27 cellular contexts compared by ENCODE assay signal in the genomic region with DNA sequence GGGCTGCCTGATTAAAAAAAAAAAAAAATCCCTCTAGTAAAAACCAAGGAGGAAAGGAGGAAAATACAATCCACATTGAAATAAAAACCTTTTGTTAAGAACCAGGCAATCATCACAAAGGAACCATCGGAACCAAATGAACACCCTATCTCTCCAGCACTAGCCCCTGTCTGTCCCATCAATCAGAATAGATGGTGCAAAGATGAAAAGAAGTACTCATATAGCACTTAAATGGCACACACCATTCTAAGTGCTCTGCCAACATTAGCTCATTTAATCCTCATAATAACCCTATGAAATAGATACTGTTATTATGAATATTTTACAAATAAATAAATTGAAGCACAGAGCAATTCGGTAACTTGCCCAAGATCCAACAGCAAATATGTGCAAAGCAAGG. TPM values are rescaled to one million over a fixed set of nuclear protein-coding genes. Genes with fewer than 3 reads are reported as not detected.
"Had no signal": no experiment of that assay in that cellular context is flagged by ENCODE, and none has a peak within 500 bp of the region (broad histone marks: within the 10 kb centered on the region; RNA-seq: fewer than 3 reads in every experiment).

No MANE protein-coding gene starts in this region.

- H3K27ac Mint-ChIP-seq: activated B cell treated with CpG ODN at 0.5 μM for 24 hours; activated CD4-positive, alpha-beta T cell treated with anti-CD3 and anti-CD28 coated beads, Interleukin-2, amount 10 ng/mL, durations not matched to agents 24 days and 14 days; activated CD8-positive, alpha-beta memory T cell treated with anti-CD3 and anti-CD28 coated beads, Interleukin-2, amount 10 ng/mL, durations not matched to agents 7 days and 5 days; activated naive CD4-positive, alpha-beta T cell treated with anti-CD3 and anti-CD28 coated beads, Interleukin-2, amount 50 U/mL, for 72 hours; activated naive CD8-positive, alpha-beta T cell treated with anti-CD3 and anti-CD28 coated beads, Interleukin-2, amount 50 U/mL, for 24 hours; activated T-cell treated with anti-CD3 and anti-CD28 coated beads, Interleukin-2, amount 50 U/mL, for 24 hours; T-cell had no signal

- H3K36me3 Mint-ChIP-seq: activated CD8-positive, alpha-beta memory T cell treated with anti-CD3 and anti-CD28 coated beads, Interleukin-2, amount 10 ng/mL, durations not matched to agents 7 days and 5 days; activated naive CD4-positive, alpha-beta T cell treated with anti-CD3 and anti-CD28 coated beads, Interleukin-2, amount 50 U/mL, for 72 hours; T-cell had no signal

- H3K4me1 Mint-ChIP-seq: activated B cell treated with CpG ODN at 0.5 μM for 24 hours; activated CD4-positive, alpha-beta T cell treated with anti-CD3 and anti-CD28 coated beads, Interleukin-2, amount 10 ng/mL, durations not matched to agents 24 days and 14 days; activated CD8-positive, alpha-beta memory T cell treated with anti-CD3 and anti-CD28 coated beads, Interleukin-2, amount 10 ng/mL, durations not matched to agents 7 days and 5 days; activated naive CD8-positive, alpha-beta T cell treated with anti-CD3 and anti-CD28 coated beads, Interleukin-2, amount 50 U/mL, for 24 hours; T-cell had no signal

- H3K4me3 Mint-ChIP-seq: activated B cell treated with CpG ODN at 0.5 μM for 24 hours; activated CD4-positive, alpha-beta T cell treated with anti-CD3 and anti-CD28 coated beads, Interleukin-2, amount 10 ng/mL, durations not matched to agents 24 days and 14 days; activated CD8-positive, alpha-beta memory T cell treated with anti-CD3 and anti-CD28 coated beads, Interleukin-2, amount 10 ng/mL, durations not matched to agents 7 days and 5 days; activated naive CD8-positive, alpha-beta T cell treated with anti-CD3 and anti-CD28 coated beads, Interleukin-2, amount 50 U/mL, for 24 hours; activated T-cell treated with anti-CD3 and anti-CD28 coated beads, Interleukin-2, amount 50 U/mL, for 24 hours; T-cell had no signal

- DNase-seq: activated B cell treated with CpG ODN at 0.5 μM for 24 hours; activated CD4-positive, alpha-beta T cell treated with anti-CD3 and anti-CD28 coated beads for 1 hour; activated CD4-positive, alpha-beta T cell treated with anti-CD3 and anti-CD28 coated beads, Interleukin-2, amount 10 ng/mL, durations not matched to agents 24 days and 14 days; activated CD4-positive, alpha-beta T cell treated with anti-CD3 and anti-CD28 coated beads, Interleukin-2, amount 50 U/mL, for 48 hours; activated CD8-positive, alpha-beta memory T cell treated with anti-CD3 and anti-CD28 coated beads, Interleukin-2, amount 10 ng/mL, durations not matched to agents 7 days and 5 days; activated effector memory CD4-positive, alpha-beta T cell treated with anti-CD3 and anti-CD28 coated beads, Interleukin-2, amount 50 U/mL, for 16 hours; activated naive CD4-positive, alpha-beta T cell treated with Interleukin-2 at 50 U/mL for 16 hours; activated naive CD8-positive, alpha-beta T cell treated with anti-CD3 and anti-CD28 coated beads, Interleukin-2, amount 50 U/mL, for 24 hours; activated T-cell treated with anti-CD3 and anti-CD28 coated beads, Interleukin-2, amount 50 U/mL, for 24 hours; amniotic stem cell; body of pancreas; central memory CD4-positive, alpha-beta T cell; MM.1S; NCI-H1105 treated with DMSO at 0.1 percent for 48 hours; NCI-H2029 treated with DMSO at 0.1 percent for 48 hours; NCI-H446; NCI-H524; NCI-H82; SIG-M5; T-cell; T-helper 2 cell; T1000 had no signal

- ATAC-seq: activated CD8-positive, alpha-beta memory T cell treated with anti-CD3 and anti-CD28 coated beads, Interleukin-2, amount 10 ng/mL, durations not matched to agents 7 days and 5 days; activated naive CD4-positive, alpha-beta T cell treated with anti-CD3 and anti-CD28 coated beads, Interleukin-2, amount 50 U/mL, for 72 hours; activated naive CD8-positive, alpha-beta T cell treated with anti-CD3 and anti-CD28 coated beads, Interleukin-2, amount 50 U/mL, for 24 hours; body of pancreas; T-cell had no signal

- H3K9me3 Mint-ChIP-seq: activated B cell treated with CpG ODN at 0.5 μM for 24 hours; activated CD4-positive, alpha-beta T cell treated with anti-CD3 and anti-CD28 coated beads, Interleukin-2, amount 10 ng/mL, durations not matched to agents 24 days and 14 days; activated naive CD4-positive, alpha-beta T cell treated with anti-CD3 and anti-CD28 coated beads, Interleukin-2, amount 50 U/mL, for 72 hours; activated naive CD8-positive, alpha-beta T cell treated with anti-CD3 and anti-CD28 coated beads, Interleukin-2, amount 50 U/mL, for 24 hours; activated T-cell treated with anti-CD3 and anti-CD28 coated beads, Interleukin-2, amount 50 U/mL, for 24 hours; T-cell had no signal

RNA-seq across cellular contexts. Expression of a gene that starts 38.5 kb away (rescaled TPM):
- total RNA-seq: activated B cell treated with CpG ODN at 0.5 μM for 24 hours, ascending aorta, bronchial epithelial cell, chondrocyte, RPMI7951 had no signal
